In the genomic region with DNA sequence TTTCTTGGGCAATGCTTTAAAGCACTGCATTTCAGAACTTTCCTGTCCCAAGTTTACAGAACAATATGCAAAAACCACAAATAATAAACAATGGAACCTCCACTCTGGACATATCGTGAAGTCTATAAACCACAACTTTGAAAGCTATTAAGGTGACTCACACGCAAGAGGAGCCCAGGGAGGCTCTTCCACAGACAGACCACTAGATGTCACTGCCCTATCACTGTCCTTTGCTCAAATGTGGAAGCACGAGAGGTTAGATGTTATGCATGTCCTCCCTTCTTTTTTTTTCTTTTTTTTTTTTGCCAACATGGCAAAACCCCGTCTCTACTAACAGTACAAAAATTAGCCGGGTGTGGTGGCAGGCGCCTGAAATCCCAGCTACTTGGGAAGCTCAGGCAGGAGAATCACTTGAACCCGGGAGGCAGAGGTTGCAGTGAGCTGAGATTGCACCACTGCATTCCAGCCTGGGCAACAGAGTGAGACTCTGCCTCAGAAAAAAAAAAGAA, we compare ENCODE assay signal across 8 cellular contexts.
A peak's percentile ranks its signal among the peaks of the same experiment; 100 is the strongest.
DNase-seq lines count a peak whose midpoint lies in the region; ATAC-seq and TF ChIP-seq lines count a peak whose summit lies in the region.
"Not testable (repeated sequence)": the region's sequence is repeated elsewhere in the genome, so short reads cannot be mapped to it uniquely, and the experiment has no call there.

No MANE protein-coding gene starts in this region.

- DNase-seq in AG08396 (ENCODE audit: low spot score) = peak; percentile 83
- peak; percentile 44 for DNase-seq in NCI-H187 treated with DMSO at 0.1 percent for 48 hours (lab: John Stamatoyannopoulos, UW)
- DNase-seq in T follicular helper cell (ENCODE audit: low read depth) = peak; percentile 22
- DNase-seq in amygdala (lab: John Stamatoyannopoulos, UW) = peak in 39 of 56 donors; percentile 2 to 79 (median 16)
- peak in 1 of 2 donors; percentile 62 for DNase-seq in heart right ventricle
- peak; percentile 69 for DNase-seq in putamen (ENCODE audit: low spot score)

- H3K27me3 ChIP-seq in heart right ventricle = not testable (repeated sequence)

- H3K27ac ChIP-seq in heart right ventricle = not testable (repeated sequence)

- 17 to 20% methylated on average over 7 of the region's 7 CpGs for WGBS in heart right ventricle, 2 donors

- peaks cover 0 to 65% (median 3%) of the 10 kb centered on the region in 9 donors for H3K36me3 ChIP-seq in heart right ventricle

- TF ChIP-seq CTCF in heart right ventricle (IDR thresholded peaks at IDR 0.05) = peak; percentile 73 to 97 (median 91)

- not testable (repeated sequence) for H3K9me3 ChIP-seq in heart right ventricle

- intact Hi-C loops in heart right ventricle (cut with DNase I) = loop anchor here in 7 of 10 donors (1.0 to 10.0 kb wide), 4 partner anchors 233 to 662 kb away; no protein-coding TSS in a partner anchor

- not testable (repeated sequence) for H3K4me3 ChIP-seq in heart right ventricle

- peaks cover 0 to 12% (median 0%) of the 10 kb centered on the region in 9 donors for H3K4me1 ChIP-seq in heart right ventricle

- ATAC-seq in GM18867 (IDR thresholded peaks at IDR 0.05; ENCODE audit: unreplicated experiment) (peak; percentile 83), HG03039 (IDR thresholded peaks at IDR 0.05; ENCODE audit: unreplicated experiment) (peak; percentile 69), heart right ventricle (peak; percentile 94 to 98 (median 95))
